ENCODE assay signal across 21 cellular contexts in genomic region chr3:131518682-131519081, GRCh38.
"Had no signal": no experiment of that assay in that cellular context is flagged by ENCODE, and none has a peak within 500 bp of the region (broad histone marks: within the 10 kb centered on the region; RNA-seq: fewer than 3 reads in every experiment).

No MANE protein-coding gene starts in this region.

- H3K36me3 Mint-ChIP-seq: stimulated activated effector memory CD8-positive, alpha-beta T cell treated with anti-CD3 and anti-CD28 coated beads, Interleukin-12 subunit alpha, Interleukin-12 subunit beta, amount 100 ng/mL, for 72 hours had no signal

- H3K4me3 Mint-ChIP-seq: dendritic cell treated with granulocyte-macrophage colony-stimulating factor and Interleukin-4, amounts not matched to agents 40 ng/mL and 50 ng/mL, for 4 days; endodermal cell; naive thymus-derived CD8-positive, alpha-beta T cell; neural crest cell; stimulated activated effector memory CD8-positive, alpha-beta T cell treated with anti-CD3 and anti-CD28 coated beads, Interleukin-12 subunit alpha, Interleukin-12 subunit beta, amount 100 ng/mL, for 72 hours had no signal

- H3K4me1 ChIP-seq: gastrocnemius medialis, psoas muscle, right lobe of liver, testis, tibial nerve, upper lobe of right lung, vagina had no signal

- H3K27ac Mint-ChIP-seq: dendritic cell treated with granulocyte-macrophage colony-stimulating factor and Interleukin-4, amounts not matched to agents 40 ng/mL and 50 ng/mL, for 4 days; endodermal cell; naive thymus-derived CD8-positive, alpha-beta T cell; stimulated activated effector memory CD8-positive, alpha-beta T cell treated with anti-CD3 and anti-CD28 coated beads, Interleukin-12 subunit alpha, Interleukin-12 subunit beta, amount 100 ng/mL, for 72 hours had no signal

- H3K27ac ChIP-seq: gastrocnemius medialis, psoas muscle, right lobe of liver, testis, tibial nerve, upper lobe of right lung, vagina had no signal

- H3K27me3 ChIP-seq: gastrocnemius medialis, right lobe of liver, testis, tibial nerve, upper lobe of right lung, vagina had no signal

- H3K36me3 ChIP-seq: gastrocnemius medialis, right lobe of liver, tibial nerve, upper lobe of right lung, vagina had no signal

- H3K9me3 ChIP-seq: gastrocnemius medialis, mucosa of descending colon, right lobe of liver, testis, upper lobe of right lung, vagina had no signal

- H3K4me1 Mint-ChIP-seq: naive thymus-derived CD8-positive, alpha-beta T cell; stimulated activated effector memory CD8-positive, alpha-beta T cell treated with anti-CD3 and anti-CD28 coated beads, Interleukin-12 subunit alpha, Interleukin-12 subunit beta, amount 100 ng/mL, for 72 hours had no signal

- H3K4me3 ChIP-seq: gastrocnemius medialis, mucosa of descending colon, psoas muscle, right lobe of liver, testis, tibial nerve, upper lobe of right lung, vagina had no signal

- ATAC-seq: gastrocnemius medialis; left lobe of liver; mucosa of descending colon; naive thymus-derived CD8-positive, alpha-beta T cell; psoas muscle; right lobe of liver; stimulated activated effector memory CD8-positive, alpha-beta T cell treated with anti-CD3 and anti-CD28 coated beads, Interleukin-12 subunit alpha, Interleukin-12 subunit beta, amount 100 ng/mL, for 72 hours; stimulated activated naive CD8-positive, alpha-beta T cell treated with anti-CD3 and anti-CD28 coated beads, Interleukin-15, Interleukin-2, amounts not matched to agents 100 U/mL and 50 U/mL, for 24 hours; upper lobe of right lung had no signal

- H3K9me3 Mint-ChIP-seq: neural crest cell; stimulated activated effector memory CD8-positive, alpha-beta T cell treated with anti-CD3 and anti-CD28 coated beads, Interleukin-12 subunit alpha, Interleukin-12 subunit beta, amount 100 ng/mL, for 72 hours had no signal

- DNase-seq: effector CD4-positive, alpha-beta T cell; endodermal cell; gastrocnemius medialis; islet precursor cell; mammary epithelial cell; mucosa of descending colon; naive thymus-derived CD8-positive, alpha-beta T cell; psoas muscle; retina; right lobe of liver; stimulated activated CD4-positive, alpha-beta T cell treated with anti-CD3 and anti-CD28 coated beads, Interleukin-4, amount 100 ng/mL, for 1 hour; stimulated activated CD8-positive, alpha-beta memory T cell treated with anti-CD3 and anti-CD28 coated beads, Interleukin-4, amount 100 ng/mL, for 48 hours; stimulated activated naive CD8-positive, alpha-beta T cell treated with anti-CD3 and anti-CD28 coated beads, Interleukin-15, Interleukin-2, amounts not matched to agents 100 U/mL and 50 U/mL, for 24 hours; testis; upper lobe of right lung had no signal
